27 cellular contexts compared by ENCODE assay signal in genomic region chr1:3711381-3711779, GRCh38. TPM values are rescaled to one million over a fixed set of nuclear protein-coding genes. Genes with fewer than 3 reads are reported as not detected.
"Had no signal": no experiment of that assay in that cellular context is flagged by ENCODE, and none has a peak within 500 bp of the region (broad histone marks: within the 10 kb centered on the region; RNA-seq: fewer than 3 reads in every experiment).

No MANE protein-coding gene starts in this region.

- DNase-seq: activated CD4-positive, alpha-beta T cell treated with anti-CD3 and anti-CD28 coated beads for 48 hours; activated CD4-positive, alpha-beta T cell treated with anti-CD3 and anti-CD28 coated beads, Interleukin-2, amount 50 U/mL, for 4 hours; activated CD8-positive, alpha-beta memory T cell treated with anti-CD3 and anti-CD28 coated beads, Interleukin-2, amount 50 U/mL, for 48 hours; activated CD8-positive, alpha-beta T cell treated with anti-CD3 and anti-CD28 coated beads, Interleukin-2, amount 10 ng/mL, durations not matched to agents 7 days and 5 days; activated effector memory CD4-positive, alpha-beta T cell treated with Interleukin-2 at 50 U/mL for 16 hours; activated naive CD4-positive, alpha-beta T cell treated with Interleukin-2 at 50 U/mL for 16 hours; activated T-cell treated with anti-CD3 and anti-CD28 coated beads, Interleukin-2, amount 50 U/mL, for 1 hour; brain microvascular endothelial cell; Kasumi-1; KBM-7; NCI-H1092; NCI-H1417; NCI-H1930; NCI-H2107; NCI-H345; NCI-H510A; NCI-H526 treated with DMSO at 0.1 percent for 48 hours; NCI-H82; OCI-M1; RPMI8226; SHP77 treated with DMSO at 0.1 percent for 48 hours had no signal

- H3K4me3 Mint-ChIP-seq: activated CD8-positive, alpha-beta T cell treated with anti-CD3 and anti-CD28 coated beads, Interleukin-2, amount 10 ng/mL, durations not matched to agents 7 days and 5 days; activated naive CD8-positive, alpha-beta T cell; T-helper 1 cell treated with Interleukin-12 subunit alpha and Interleukin-12 subunit beta and Interleukin-4 antibody, amounts not matched to agents 30 μg/mL and 1 μg/mL, for 36 hours had no signal

- ATAC-seq: activated CD4-positive, CD25-positive, alpha-beta regulatory T cell treated with anti-CD3 and anti-CD28 coated beads, Interleukin-2, amount 50 U/mL, for 24 hours; activated CD8-positive, alpha-beta T cell treated with anti-CD3 and anti-CD28 coated beads, Interleukin-2, amount 10 ng/mL, durations not matched to agents 7 days and 5 days; Panc1 had no signal

- H3K9me3 Mint-ChIP-seq: T-helper 1 cell treated with Interleukin-12 subunit alpha and Interleukin-12 subunit beta and Interleukin-4 antibody, amounts not matched to agents 30 μg/mL and 1 μg/mL, for 36 hours had no signal

- H3K36me3 ChIP-seq: brain microvascular endothelial cell had no signal

- FAIRE-seq: astrocyte had no signal

- H3K27ac Mint-ChIP-seq: activated CD8-positive, alpha-beta T cell treated with anti-CD3 and anti-CD28 coated beads, Interleukin-2, amount 10 ng/mL, durations not matched to agents 7 days and 5 days; activated naive CD8-positive, alpha-beta T cell; T-helper 1 cell treated with Interleukin-12 subunit alpha and Interleukin-12 subunit beta and Interleukin-4 antibody, amounts not matched to agents 30 μg/mL and 1 μg/mL, for 36 hours had no signal

- H3K27ac ChIP-seq: brain microvascular endothelial cell had no signal

- H3K36me3 Mint-ChIP-seq: activated naive CD8-positive, alpha-beta T cell had no signal

RNA-seq across cellular contexts. Expression of gene CCDC27, which starts 40.9 kb away (rescaled TPM):
- total RNA-seq: activated CD8-positive, alpha-beta T cell treated with anti-CD3 and anti-CD28 coated beads, Interleukin-2, amount 10 ng/mL, durations not matched to agents 7 days and 5 days; astrocyte; cardiac septum had no signal
